ENCODE assay signal across 25 cellular contexts in the genomic region with DNA sequence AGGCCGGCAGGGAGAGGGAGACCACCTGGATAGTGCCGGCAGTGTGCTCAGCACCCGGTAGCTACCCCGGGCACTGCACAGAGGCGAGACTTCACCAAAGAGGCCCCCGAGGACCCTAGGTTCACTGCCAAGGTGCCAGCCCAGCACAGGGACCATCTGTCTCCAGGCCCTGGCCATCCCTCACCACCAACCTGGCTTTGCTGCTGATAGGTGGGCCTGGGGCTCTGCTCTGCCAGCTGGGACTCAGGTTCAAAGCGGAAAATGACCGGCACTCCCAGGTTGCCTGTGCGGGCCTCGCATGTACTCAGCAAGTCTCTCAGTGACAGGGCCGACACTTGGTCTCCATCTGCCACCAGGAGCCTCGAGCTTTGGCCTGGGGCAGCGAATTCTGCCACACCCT.
DNase-seq lines count a peak whose midpoint lies in the region; ATAC-seq and TF ChIP-seq lines count a peak whose summit lies in the region.
"Had no signal": no experiment of that assay in that cellular context is flagged by ENCODE, and none has a peak within 500 bp of the region (broad histone marks: within the 10 kb centered on the region; RNA-seq: fewer than 3 reads in every experiment).

No MANE protein-coding gene starts in this region.

- peak; percentile 7 for DNase-seq in activated naive CD4-positive, alpha-beta T cell treated with anti-CD3 and anti-CD28 coated beads, Interleukin-2, amount 50 U/mL, for 16 hours
- DNase-seq in activated naive CD4-positive, alpha-beta T cell (lab: John Stamatoyannopoulos, UW), result no peak
- DNase-seq in mucosa of gallbladder (ENCODE audit: low spot score), result peak; percentile 6
- peak; percentile 49 for DNase-seq in type B pancreatic cell (ENCODE audit: extremely low spot score, unreplicated experiment)
- no peak for DNase-seq in NCI-H510A treated with DMSO at 0.1 percent for 48 hours (lab: John Stamatoyannopoulos, UW)
- DNase-seq in NK-92 (lab: John Stamatoyannopoulos, UW; ENCODE audit: unreplicated experiment), result no peak
- DNase-seq: activated CD4-positive, alpha-beta T cell treated with anti-CD3 and anti-CD28 coated beads, Interleukin-2, amount 10 ng/mL, durations not matched to agents 7 days and 5 days; activated gamma-delta T cell treated with Interleukin-2 at 50 U/mL for 16 hours; amniotic stem cell; central memory CD4-positive, alpha-beta T cell; GM23248; immature natural killer cell; Kasumi-1; NCI-H187 treated with DMSO at 0.1 percent for 48 hours; NCI-H345; NK-92 treated with Interleukin-12 subunit alpha and Interleukin-12 subunit beta, amount 100 ng/mL, for 24 hours; Peyer's patch; T-helper 17 cell had no signal

- no peaks in the 10 kb centered on the region for H3K9me3 Mint-ChIP-seq in type B pancreatic cell
- H3K9me3 Mint-ChIP-seq: activated CD4-positive, alpha-beta T cell treated with anti-CD3 and anti-CD28 coated beads, Interleukin-2, amount 10 ng/mL, durations not matched to agents 7 days and 5 days; immature natural killer cell had no signal

- H3K27me3 Mint-ChIP-seq in type B pancreatic cell, result peaks cover 3% of the 10 kb centered on the region
- H3K27me3 Mint-ChIP-seq: activated CD4-positive, alpha-beta T cell treated with anti-CD3 and anti-CD28 coated beads, Interleukin-2, amount 10 ng/mL, durations not matched to agents 7 days and 5 days had no signal

- ATAC-seq in HG02610 (IDR thresholded peaks at IDR 0.05; ENCODE audit: unreplicated experiment), result no peak
- ATAC-seq: T-helper 17 cell had no signal

- H3K4me3 Mint-ChIP-seq in type B pancreatic cell, result no peak overlapping the region
- H3K4me3 Mint-ChIP-seq: activated CD4-positive, alpha-beta T cell treated with anti-CD3 and anti-CD28 coated beads, Interleukin-2, amount 10 ng/mL, durations not matched to agents 7 days and 5 days; immature natural killer cell; T-helper 17 cell had no signal

- peak overlapping the region; percentile 29 for H3K27ac ChIP-seq in cingulate gyrus (ENCODE audit: low read depth, low read length)
- H3K27ac ChIP-seq: BLaER1 treated with 17β-estradiol and CSF1 and Interleukin-3, amounts not matched to agents 10 nM and 100 nM; epithelial cell of prostate; GM23248; hepatocyte; neutrophil; Peyer's patch; vagina had no signal

- peaks cover 15% of the 10 kb centered on the region for H3K4me1 Mint-ChIP-seq in type B pancreatic cell (ENCODE audit: unreplicated experiment)
- H3K4me1 Mint-ChIP-seq: activated CD4-positive, alpha-beta T cell treated with anti-CD3 and anti-CD28 coated beads, Interleukin-2, amount 10 ng/mL, durations not matched to agents 7 days and 5 days; immature natural killer cell; T-helper 17 cell had no signal

- TF ChIP-seq CTCF in type B pancreatic cell (conservative IDR thresholded peaks at IDR 0.05), result no peak

- H3K27ac Mint-ChIP-seq in type B pancreatic cell, result no peak overlapping the region
- H3K27ac Mint-ChIP-seq: activated CD4-positive, alpha-beta T cell treated with anti-CD3 and anti-CD28 coated beads, Interleukin-2, amount 10 ng/mL, durations not matched to agents 7 days and 5 days; immature natural killer cell; T-helper 17 cell had no signal

- H3K36me3 Mint-ChIP-seq in type B pancreatic cell, result no peaks in the 10 kb centered on the region
- H3K36me3 Mint-ChIP-seq: immature natural killer cell had no signal

Comparison
In these comparisons a context has a peak if more than half of its experiments do, and no peak if none do; other contexts are left out.
1. DNase-seq: peak in activated naive CD4-positive, alpha-beta T cell treated with anti-CD3 and anti-CD28 coated beads, Interleukin-2, amount 50 U/mL, for 16 hours (single experiment), mucosa of gallbladder (single experiment) and type B pancreatic cell (single experiment); none in activated naive CD4-positive, alpha-beta T cell (0 of 4), NCI-H510A treated with DMSO at 0.1 percent for 48 hours (single experiment) and NK-92 (single experiment).